Comparison of ENCODE assay signal across 11 cellular contexts in the genomic region with DNA sequence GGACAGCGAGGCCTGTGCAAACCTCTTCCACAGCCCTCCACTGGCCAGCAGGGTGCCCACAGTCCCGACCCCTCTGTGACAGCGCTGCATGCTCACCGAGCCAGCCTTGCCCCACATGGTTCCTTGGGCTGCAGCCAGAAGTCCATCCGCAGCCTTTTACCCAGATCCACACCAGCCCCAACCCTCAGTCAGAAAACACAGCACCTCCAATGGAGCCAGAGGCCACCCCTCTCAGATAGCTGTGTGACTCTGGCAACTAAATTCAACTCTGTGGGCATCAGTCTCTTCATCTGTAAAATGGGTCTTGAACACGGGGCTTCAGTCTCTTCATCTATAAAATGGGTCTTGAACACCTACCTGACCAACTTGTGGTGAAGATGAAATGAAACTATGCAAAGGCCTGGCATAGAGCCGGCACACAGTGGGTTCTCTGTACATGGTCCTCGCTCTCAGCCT. TPM values are rescaled to one million over a fixed set of nuclear protein-coding genes. Genes with fewer than 3 reads are reported as not detected.
DNase-seq lines count a peak whose midpoint lies in the region; ATAC-seq and TF ChIP-seq lines count a peak whose summit lies in the region.
"Had no signal": no experiment of that assay in that cellular context is flagged by ENCODE, and none has a peak within 500 bp of the region (broad histone marks: within the 10 kb centered on the region; RNA-seq: fewer than 3 reads in every experiment).

No MANE protein-coding gene starts in this region.

- H3K36me3 ChIP-seq in BLaER1 (no peaks in the 10 kb centered on the region), Panc1 (ENCODE audit: control insufficient read depth, insufficient read depth, low read length) (no peaks in the 10 kb centered on the region), gastrocnemius medialis (no peaks in the 10 kb centered on the region)

- ATAC-seq in Panc1: no peak
- no peak for ATAC-seq in gastrocnemius medialis

- H3K27me3 ChIP-seq in BLaER1 (no peaks in the 10 kb centered on the region), Panc1 (ENCODE audit: control insufficient read depth, insufficient read depth, low read length) (no peaks in the 10 kb centered on the region), dorsolateral prefrontal cortex (no peaks in the 10 kb centered on the region), gastrocnemius medialis (no peaks in the 10 kb centered on the region)

- in situ Hi-C loops in Panc1 (cut with HindIII; ENCODE audit: low pct_unique_long_range_greater_than_20kb, low sequenced_read_pairs) (no loop called here), gastrocnemius medialis (cut with MboI; ENCODE audit: low sequenced_read_pairs in 4 of 4) (no loop called here)

- CTCF ChIA-PET in Panc1 (lab: Charles Lee): no interaction called here

- H4K20me1 ChIP-seq in BLaER1: no peaks in the 10 kb centered on the region

- H3K27ac ChIP-seq in BLaER1 (peak overlapping the region; percentile 94), Panc1 (ENCODE audit: low read length) (peak overlapping the region; percentile 82), dorsolateral prefrontal cortex (peak overlapping the region in 48 of 59 donors; percentile 8 to 90 (median 72)), gastrocnemius medialis (peak overlapping the region; percentile 63 to 77 (median 66))

- TF ChIP-seq POLR2A in gastrocnemius medialis (IDR thresholded peaks at IDR 0.05): no peak

- BruUV-seq in Panc1 (replicated peaks; lab: Mats Ljungman, UMichigan): no TSS peak

- peak overlapping the region; percentile 86 for H3K4me2 ChIP-seq in BLaER1

- TF ChIP-seq CTCF in Panc1 (IDR thresholded peaks at IDR 0.05) (no peak), dorsolateral prefrontal cortex (IDR thresholded peaks at IDR 0.05 in 54 of 56, conservative IDR thresholded peaks at IDR 0.05 in 2 of 56; ENCODE audit: low read depth in 1 of 56, partially characterized antibody in 56 of 56) (peak in 1 of 56 donors; percentile 1), gastrocnemius medialis (IDR thresholded peaks at IDR 0.05 in 4 of 5, conservative IDR thresholded peaks at IDR 0.05 in 1 of 5) (no peak)

- POLR2A ChIA-PET in Panc1 (lab: Charles Lee): interaction anchor here (0.5 kb wide), 1 partner anchor 63 kb away, joined by 3 read pairs; no protein-coding TSS in a partner anchor

- intact Hi-C loops in Panc1 (cut with micrococcal nuclease; ENCODE audit: unreplicated experiment) (no loop called here), dorsolateral prefrontal cortex (cut with DNase I) (no loop called here), gastrocnemius medialis (cut with DNase I; ENCODE audit: low total_unique reads) (no loop called here)

- H3K4me1 ChIP-seq in BLaER1 (peaks cover 56% of the 10 kb centered on the region), Panc1 (ENCODE audit: control insufficient read depth, insufficient read depth, low read length) (peaks cover 50% of the 10 kb centered on the region), gastrocnemius medialis (peaks cover 17 to 28% of the 10 kb centered on the region in 2 donors)

- H3K4me3 ChIP-seq in BLaER1: no peak overlapping the region; the same call in 1 of the 2 replicates
- no peak overlapping the region for H3K4me3 ChIP-seq in Panc1 (ENCODE audit: low read depth in 2 of 2, low read length in 2 of 2)
- H3K4me3 ChIP-seq in dorsolateral prefrontal cortex: no peak overlapping the region
- no peak overlapping the region for H3K4me3 ChIP-seq in gastrocnemius medialis

- H3K9me3 ChIP-seq in BLaER1: peaks cover 9% of the 10 kb centered on the region
- no peaks in the 10 kb centered on the region for H3K9me3 ChIP-seq in Panc1 (ENCODE audit: control insufficient read depth, insufficient read depth, low read depth, low read length)
- no peaks in the 10 kb centered on the region for H3K9me3 ChIP-seq in gastrocnemius medialis

- peak overlapping the region; percentile 76 for H3K9ac ChIP-seq in BLaER1

- no peak for DNase-seq in Panc1 (ENCODE audit: low read depth, low spot score)
- no peak for DNase-seq in dorsolateral prefrontal cortex
- no peak for DNase-seq in gastrocnemius medialis
- DNase-seq in stimulated activated CD4-positive, alpha-beta T cell treated with anti-CD3 and anti-CD28 coated beads, Interleukin-2, amount 100 ng/mL, for 24 hours: no peak
- DNase-seq in NCI-H524 (lab: John Stamatoyannopoulos, UW): no peak
- no peak for DNase-seq in NCI-H187 (lab: John Stamatoyannopoulos, UW)
- no peak for DNase-seq in DMS53 treated with DMSO at 0.1 percent for 48 hours (lab: John Stamatoyannopoulos, UW; ENCODE audit: unreplicated experiment)
- DNase-seq: GF-D8, NCI-H2171 treated with DMSO at 0.1 percent for 48 hours, nephron progenitor cell had no signal

RNA-seq across cellular contexts. Expression of a gene that starts 38.0 kb away (rescaled TPM):
- total RNA-seq in Panc1 (2021; ENCODE audit: unreplicated experiment): 99.4 TPM
- 121 TPM for polyA plus RNA-seq in Panc1 (2012; ENCODE audit: insufficient read length)
- total RNA-seq in dorsolateral prefrontal cortex: 100 to 1,000 TPM in 34 of 120 experiments, 10 to 100 TPM in 86; 38.8 to 167 (median 81.3) TPM
- total RNA-seq in gastrocnemius medialis: 100 to 1,000 TPM; 185 to 379 (median 320) TPM
